ENCODE assay signal across 1 cellular context in genomic region chr12:69987453-69988102, GRCh38.
TF ChIP-seq lines count a peak whose summit lies in the region.

No MANE protein-coding gene starts in this region.

TF ChIP-seq in HepG2, 621 proteins besides CTCF, POLR2A, EP300 and RAD21 (continued from another document):
- TF ChIP-seq PRDM4 (CRISPR knock-in tag; IDR thresholded peaks at IDR 0.05; ENCODE audit: borderline replicate concordance), result no peak
- TF ChIP-seq TBL1XR1 (IDR thresholded peaks at IDR 0.05; ENCODE audit: borderline replicate concordance, low read length, partially characterized antibody), result no peak
- no peak for TF ChIP-seq HMG20A (CRISPR knock-in tag; IDR thresholded peaks at IDR 0.05; ENCODE audit: borderline replicate concordance)
